Comparison of ENCODE assay signal across 1 cellular context in the genomic region with DNA sequence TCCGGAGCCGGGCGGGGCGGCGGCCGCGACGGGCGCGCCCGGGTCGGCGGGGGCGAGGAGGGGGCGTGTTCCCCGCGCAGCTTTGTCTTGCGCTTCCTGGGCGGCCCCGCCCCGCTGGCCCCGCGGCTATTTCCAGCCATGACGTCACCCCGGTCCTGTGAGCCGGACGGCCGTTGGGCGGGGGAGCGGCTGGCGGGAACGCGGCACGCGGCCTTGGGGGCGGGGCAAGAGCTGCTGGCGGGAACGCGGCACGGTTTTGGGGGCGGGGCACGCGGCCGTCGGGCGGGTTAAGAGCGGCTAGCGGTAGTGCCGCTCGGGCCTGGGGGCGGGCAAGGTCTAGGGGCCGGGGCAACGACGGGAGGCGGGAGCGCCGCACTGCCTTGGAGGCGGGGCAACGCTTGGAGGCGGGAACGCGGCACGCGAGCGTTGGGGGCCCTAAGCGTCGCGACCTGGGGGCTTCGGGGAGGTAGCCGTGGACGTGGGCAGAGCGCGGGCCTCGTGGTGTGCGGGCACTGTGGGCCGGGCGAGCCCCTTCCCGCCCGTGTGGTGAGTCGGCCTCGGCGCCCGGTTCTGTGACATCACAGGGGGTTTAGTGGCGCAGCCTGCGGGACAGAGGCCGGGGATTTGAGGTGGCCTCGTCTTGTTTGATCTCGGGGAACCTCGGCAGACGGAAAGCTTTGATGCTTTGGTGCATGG.
A peak's percentile ranks its signal among the peaks of the same experiment; 100 is the strongest.
TF ChIP-seq lines count a peak whose summit lies in the region.

No MANE protein-coding gene starts in this region.

TF ChIP-seq in K562, 482 proteins besides CTCF, POLR2A, EP300 and RAD21 (continued from another document and continues in another):
- TF ChIP-seq, protein P1, sequence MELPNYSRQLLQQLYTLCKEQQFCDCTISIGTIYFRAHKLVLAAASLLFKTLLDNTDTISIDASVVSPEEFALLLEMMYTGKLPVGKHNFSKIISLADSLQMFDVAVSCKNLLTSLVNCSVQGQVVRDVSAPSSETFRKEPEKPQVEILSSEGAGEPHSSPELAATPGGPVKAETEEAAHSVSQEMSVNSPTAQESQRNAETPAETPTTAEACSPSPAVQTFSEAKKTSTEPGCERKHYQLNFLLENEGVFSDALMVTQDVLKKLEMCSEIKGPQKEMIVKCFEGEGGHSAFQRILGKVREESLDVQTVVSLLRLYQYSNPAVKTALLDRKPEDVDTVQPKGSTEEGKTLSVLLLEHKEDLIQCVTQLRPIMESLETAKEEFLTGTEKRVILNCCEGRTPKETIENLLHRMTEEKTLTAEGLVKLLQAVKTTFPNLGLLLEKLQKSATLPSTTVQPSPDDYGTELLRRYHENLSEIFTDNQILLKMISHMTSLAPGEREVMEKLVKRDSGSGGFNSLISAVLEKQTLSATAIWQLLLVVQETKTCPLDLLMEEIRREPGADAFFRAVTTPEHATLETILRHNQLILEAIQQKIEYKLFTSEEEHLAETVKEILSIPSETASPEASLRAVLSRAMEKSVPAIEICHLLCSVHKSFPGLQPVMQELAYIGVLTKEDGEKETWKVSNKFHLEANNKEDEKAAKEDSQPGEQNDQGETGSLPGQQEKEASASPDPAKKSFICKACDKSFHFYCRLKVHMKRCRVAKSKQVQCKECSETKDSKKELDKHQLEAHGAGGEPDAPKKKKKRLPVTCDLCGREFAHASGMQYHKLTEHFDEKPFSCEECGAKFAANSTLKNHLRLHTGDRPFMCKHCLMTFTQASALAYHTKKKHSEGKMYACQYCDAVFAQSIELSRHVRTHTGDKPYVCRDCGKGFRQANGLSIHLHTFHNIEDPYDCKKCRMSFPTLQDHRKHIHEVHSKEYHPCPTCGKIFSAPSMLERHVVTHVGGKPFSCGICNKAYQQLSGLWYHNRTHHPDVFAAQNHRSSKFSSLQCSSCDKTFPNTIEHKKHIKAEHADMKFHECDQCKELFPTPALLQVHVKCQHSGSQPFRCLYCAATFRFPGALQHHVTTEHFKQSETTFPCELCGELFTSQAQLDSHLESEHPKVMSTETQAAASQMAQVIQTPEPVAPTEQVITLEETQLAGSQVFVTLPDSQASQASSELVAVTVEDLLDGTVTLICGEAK (IDR thresholded peaks at IDR 0.05) = no peak; the same call in 1 of the 2 replicates
- TF ChIP-seq, protein P1 (CRISPR knock-in tag; IDR thresholded peaks at IDR 0.05) = no peak; the same call in 1 of the 2 replicates
- TF ChIP-seq CHD2 (IDR thresholded peaks at IDR 0.05; ENCODE audit: low read depth, low read length) (no peak), POLR2G (IDR thresholded peaks at IDR 0.05; ENCODE audit: low read depth, low read length) (peak; percentile 72), RBFOX2 (IDR thresholded peaks at IDR 0.05; ENCODE audit: low read depth, low read length) (peak; percentile 79), PPARD (CRISPR knock-in tag; IDR thresholded peaks at IDR 0.05) (no peak), ZNF232 (CRISPR knock-in tag; IDR thresholded peaks at IDR 0.05) (peak; percentile 85; the same call in 1 of the 2 replicates), SOX6 (IDR thresholded peaks at IDR 0.05) (no peak), ZNF785 (CRISPR knock-in tag; IDR thresholded peaks at IDR 0.05) (no peak), U2AF1 (optimal IDR thresholded peaks at IDR 0.05; ENCODE audit: low read depth, low read length) (peak; percentile 38), ZZZ3 (IDR thresholded peaks at IDR 0.05) (no peak), ZNF561 (CRISPR knock-in tag; conservative IDR thresholded peaks at IDR 0.05) (no peak), ZNF174 (CRISPR knock-in tag; IDR thresholded peaks at IDR 0.05) (no peak), MXI1 (IDR thresholded peaks at IDR 0.05; ENCODE audit: low read depth, low read length) (no peak), RFX1 (IDR thresholded peaks at IDR 0.05) (no peak), RBBP5 (IDR thresholded peaks at IDR 0.05; ENCODE audit: borderline replicate concordance, insufficient read depth, low read length, poor library complexity, severe bottlenecking) (peak; percentile 40), SIN3B (IDR thresholded peaks at IDR 0.05; ENCODE audit: low read depth) (0 out of 2 replicates have a peak, but pooled peaks have one; percentile 6), MEF2A (IDR thresholded peaks at IDR 0.05; ENCODE audit: control insufficient read depth, low read depth, low read length) (peak; percentile 98), EGR1 (conservative IDR thresholded peaks at IDR 0.05) (0 out of 2 replicates have a peak, but pooled peaks have one; percentile 34), LEF1 (IDR thresholded peaks at IDR 0.05) (no peak), TAF15 (IDR thresholded peaks at IDR 0.05; ENCODE audit: low read depth, low read length) (no peak), ZNF282 (CRISPR knock-in tag; IDR thresholded peaks at IDR 0.05) (peak; percentile 64; the same call in 1 of the 2 replicates), TSC22D4 (tag; IDR thresholded peaks at IDR 0.05) (no peak)
- TF ChIP-seq, protein P2, sequence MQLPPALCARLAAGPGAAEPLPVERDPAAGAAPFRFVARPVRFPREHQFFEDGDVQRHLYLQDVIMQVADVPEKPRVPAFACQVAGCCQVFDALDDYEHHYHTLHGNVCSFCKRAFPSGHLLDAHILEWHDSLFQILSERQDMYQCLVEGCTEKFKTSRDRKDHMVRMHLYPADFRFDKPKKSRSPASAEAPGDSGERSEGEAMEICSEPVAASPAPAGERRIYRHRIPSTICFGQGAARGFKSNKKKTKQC (CRISPR knock-in tag; IDR thresholded peaks at IDR 0.05) = peak; percentile 96
- TF ChIP-seq, protein P3, sequence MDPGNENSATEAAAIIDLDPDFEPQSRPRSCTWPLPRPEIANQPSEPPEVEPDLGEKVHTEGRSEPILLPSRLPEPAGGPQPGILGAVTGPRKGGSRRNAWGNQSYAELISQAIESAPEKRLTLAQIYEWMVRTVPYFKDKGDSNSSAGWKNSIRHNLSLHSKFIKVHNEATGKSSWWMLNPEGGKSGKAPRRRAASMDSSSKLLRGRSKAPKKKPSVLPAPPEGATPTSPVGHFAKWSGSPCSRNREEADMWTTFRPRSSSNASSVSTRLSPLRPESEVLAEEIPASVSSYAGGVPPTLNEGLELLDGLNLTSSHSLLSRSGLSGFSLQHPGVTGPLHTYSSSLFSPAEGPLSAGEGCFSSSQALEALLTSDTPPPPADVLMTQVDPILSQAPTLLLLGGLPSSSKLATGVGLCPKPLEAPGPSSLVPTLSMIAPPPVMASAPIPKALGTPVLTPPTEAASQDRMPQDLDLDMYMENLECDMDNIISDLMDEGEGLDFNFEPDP (CRISPR knock-in tag; IDR thresholded peaks at IDR 0.05) = peak; percentile 52; the same call in 1 of the 2 replicates
- TF ChIP-seq, protein P4, sequence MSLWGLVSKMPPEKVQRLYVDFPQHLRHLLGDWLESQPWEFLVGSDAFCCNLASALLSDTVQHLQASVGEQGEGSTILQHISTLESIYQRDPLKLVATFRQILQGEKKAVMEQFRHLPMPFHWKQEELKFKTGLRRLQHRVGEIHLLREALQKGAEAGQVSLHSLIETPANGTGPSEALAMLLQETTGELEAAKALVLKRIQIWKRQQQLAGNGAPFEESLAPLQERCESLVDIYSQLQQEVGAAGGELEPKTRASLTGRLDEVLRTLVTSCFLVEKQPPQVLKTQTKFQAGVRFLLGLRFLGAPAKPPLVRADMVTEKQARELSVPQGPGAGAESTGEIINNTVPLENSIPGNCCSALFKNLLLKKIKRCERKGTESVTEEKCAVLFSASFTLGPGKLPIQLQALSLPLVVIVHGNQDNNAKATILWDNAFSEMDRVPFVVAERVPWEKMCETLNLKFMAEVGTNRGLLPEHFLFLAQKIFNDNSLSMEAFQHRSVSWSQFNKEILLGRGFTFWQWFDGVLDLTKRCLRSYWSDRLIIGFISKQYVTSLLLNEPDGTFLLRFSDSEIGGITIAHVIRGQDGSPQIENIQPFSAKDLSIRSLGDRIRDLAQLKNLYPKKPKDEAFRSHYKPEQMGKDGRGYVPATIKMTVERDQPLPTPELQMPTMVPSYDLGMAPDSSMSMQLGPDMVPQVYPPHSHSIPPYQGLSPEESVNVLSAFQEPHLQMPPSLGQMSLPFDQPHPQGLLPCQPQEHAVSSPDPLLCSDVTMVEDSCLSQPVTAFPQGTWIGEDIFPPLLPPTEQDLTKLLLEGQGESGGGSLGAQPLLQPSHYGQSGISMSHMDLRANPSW (CRISPR knock-in tag; IDR thresholded peaks at IDR 0.05) = peak; percentile 82; the same call in 1 of the 2 replicates
- TF ChIP-seq, protein P5, sequence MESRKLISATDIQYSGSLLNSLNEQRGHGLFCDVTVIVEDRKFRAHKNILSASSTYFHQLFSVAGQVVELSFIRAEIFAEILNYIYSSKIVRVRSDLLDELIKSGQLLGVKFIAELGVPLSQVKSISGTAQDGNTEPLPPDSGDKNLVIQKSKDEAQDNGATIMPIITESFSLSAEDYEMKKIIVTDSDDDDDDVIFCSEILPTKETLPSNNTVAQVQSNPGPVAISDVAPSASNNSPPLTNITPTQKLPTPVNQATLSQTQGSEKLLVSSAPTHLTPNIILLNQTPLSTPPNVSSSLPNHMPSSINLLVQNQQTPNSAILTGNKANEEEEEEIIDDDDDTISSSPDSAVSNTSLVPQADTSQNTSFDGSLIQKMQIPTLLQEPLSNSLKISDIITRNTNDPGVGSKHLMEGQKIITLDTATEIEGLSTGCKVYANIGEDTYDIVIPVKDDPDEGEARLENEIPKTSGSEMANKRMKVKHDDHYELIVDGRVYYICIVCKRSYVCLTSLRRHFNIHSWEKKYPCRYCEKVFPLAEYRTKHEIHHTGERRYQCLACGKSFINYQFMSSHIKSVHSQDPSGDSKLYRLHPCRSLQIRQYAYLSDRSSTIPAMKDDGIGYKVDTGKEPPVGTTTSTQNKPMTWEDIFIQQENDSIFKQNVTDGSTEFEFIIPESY (CRISPR knock-in tag; IDR thresholded peaks at IDR 0.05) = peak; percentile 67; the same call in 1 of the 2 replicates
- TF ChIP-seq, protein P6, sequence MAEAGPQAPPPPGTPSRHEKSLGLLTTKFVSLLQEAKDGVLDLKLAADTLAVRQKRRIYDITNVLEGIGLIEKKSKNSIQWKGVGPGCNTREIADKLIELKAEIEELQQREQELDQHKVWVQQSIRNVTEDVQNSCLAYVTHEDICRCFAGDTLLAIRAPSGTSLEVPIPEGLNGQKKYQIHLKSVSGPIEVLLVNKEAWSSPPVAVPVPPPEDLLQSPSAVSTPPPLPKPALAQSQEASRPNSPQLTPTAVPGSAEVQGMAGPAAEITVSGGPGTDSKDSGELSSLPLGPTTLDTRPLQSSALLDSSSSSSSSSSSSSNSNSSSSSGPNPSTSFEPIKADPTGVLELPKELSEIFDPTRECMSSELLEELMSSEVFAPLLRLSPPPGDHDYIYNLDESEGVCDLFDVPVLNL (CRISPR knock-in tag; IDR thresholded peaks at IDR 0.05; ENCODE audit: low read depth) = peak; percentile 78; the same call in 1 of the 2 replicates
- TF ChIP-seq, protein P7, sequence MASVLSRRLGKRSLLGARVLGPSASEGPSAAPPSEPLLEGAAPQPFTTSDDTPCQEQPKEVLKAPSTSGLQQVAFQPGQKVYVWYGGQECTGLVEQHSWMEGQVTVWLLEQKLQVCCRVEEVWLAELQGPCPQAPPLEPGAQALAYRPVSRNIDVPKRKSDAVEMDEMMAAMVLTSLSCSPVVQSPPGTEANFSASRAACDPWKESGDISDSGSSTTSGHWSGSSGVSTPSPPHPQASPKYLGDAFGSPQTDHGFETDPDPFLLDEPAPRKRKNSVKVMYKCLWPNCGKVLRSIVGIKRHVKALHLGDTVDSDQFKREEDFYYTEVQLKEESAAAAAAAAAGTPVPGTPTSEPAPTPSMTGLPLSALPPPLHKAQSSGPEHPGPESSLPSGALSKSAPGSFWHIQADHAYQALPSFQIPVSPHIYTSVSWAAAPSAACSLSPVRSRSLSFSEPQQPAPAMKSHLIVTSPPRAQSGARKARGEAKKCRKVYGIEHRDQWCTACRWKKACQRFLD (CRISPR knock-in tag; IDR thresholded peaks at IDR 0.05) = peak; percentile 54; the same call in 1 of the 2 replicates
- TF ChIP-seq, protein P8, sequence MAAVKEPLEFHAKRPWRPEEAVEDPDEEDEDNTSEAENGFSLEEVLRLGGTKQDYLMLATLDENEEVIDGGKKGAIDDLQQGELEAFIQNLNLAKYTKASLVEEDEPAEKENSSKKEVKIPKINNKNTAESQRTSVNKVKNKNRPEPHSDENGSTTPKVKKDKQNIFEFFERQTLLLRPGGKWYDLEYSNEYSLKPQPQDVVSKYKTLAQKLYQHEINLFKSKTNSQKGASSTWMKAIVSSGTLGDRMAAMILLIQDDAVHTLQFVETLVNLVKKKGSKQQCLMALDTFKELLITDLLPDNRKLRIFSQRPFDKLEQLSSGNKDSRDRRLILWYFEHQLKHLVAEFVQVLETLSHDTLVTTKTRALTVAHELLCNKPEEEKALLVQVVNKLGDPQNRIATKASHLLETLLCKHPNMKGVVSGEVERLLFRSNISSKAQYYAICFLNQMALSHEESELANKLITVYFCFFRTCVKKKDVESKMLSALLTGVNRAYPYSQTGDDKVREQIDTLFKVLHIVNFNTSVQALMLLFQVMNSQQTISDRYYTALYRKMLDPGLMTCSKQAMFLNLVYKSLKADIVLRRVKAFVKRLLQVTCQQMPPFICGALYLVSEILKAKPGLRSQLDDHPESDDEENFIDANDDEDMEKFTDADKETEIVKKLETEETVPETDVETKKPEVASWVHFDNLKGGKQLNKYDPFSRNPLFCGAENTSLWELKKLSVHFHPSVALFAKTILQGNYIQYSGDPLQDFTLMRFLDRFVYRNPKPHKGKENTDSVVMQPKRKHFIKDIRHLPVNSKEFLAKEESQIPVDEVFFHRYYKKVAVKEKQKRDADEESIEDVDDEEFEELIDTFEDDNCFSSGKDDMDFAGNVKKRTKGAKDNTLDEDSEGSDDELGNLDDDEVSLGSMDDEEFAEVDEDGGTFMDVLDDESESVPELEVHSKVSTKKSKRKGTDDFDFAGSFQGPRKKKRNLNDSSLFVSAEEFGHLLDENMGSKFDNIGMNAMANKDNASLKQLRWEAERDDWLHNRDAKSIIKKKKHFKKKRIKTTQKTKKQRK (IDR thresholded peaks at IDR 0.05; ENCODE audit: borderline replicate concordance, low read depth, low read length) = no peak
